Comparison of ENCODE assay signal across 1 cellular context in the genomic region with DNA sequence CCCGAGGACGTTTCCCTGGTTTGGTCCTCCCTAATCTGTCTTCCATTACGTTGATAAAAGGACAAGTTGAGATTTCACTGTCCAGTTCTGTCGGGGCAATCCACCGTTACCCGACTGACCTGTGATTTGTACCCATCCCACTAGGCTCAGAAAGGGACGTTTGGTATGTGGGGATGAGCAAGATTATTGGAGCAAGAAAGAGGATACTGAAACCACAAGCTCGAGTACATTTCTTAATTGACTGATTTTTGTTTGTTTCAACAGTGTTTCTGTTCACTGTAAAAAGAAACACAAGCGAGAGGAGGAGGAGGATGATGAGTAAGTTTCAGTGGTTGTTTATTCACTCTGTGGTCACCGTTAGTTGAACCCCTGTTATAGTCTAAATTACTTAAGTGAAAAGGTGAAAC.
TF ChIP-seq lines count a peak whose summit lies in the region.

No MANE protein-coding gene starts in this region.

TF ChIP-seq in K562, 482 proteins besides CTCF, POLR2A, EP300 and RAD21:
- TF ChIP-seq, protein P1, sequence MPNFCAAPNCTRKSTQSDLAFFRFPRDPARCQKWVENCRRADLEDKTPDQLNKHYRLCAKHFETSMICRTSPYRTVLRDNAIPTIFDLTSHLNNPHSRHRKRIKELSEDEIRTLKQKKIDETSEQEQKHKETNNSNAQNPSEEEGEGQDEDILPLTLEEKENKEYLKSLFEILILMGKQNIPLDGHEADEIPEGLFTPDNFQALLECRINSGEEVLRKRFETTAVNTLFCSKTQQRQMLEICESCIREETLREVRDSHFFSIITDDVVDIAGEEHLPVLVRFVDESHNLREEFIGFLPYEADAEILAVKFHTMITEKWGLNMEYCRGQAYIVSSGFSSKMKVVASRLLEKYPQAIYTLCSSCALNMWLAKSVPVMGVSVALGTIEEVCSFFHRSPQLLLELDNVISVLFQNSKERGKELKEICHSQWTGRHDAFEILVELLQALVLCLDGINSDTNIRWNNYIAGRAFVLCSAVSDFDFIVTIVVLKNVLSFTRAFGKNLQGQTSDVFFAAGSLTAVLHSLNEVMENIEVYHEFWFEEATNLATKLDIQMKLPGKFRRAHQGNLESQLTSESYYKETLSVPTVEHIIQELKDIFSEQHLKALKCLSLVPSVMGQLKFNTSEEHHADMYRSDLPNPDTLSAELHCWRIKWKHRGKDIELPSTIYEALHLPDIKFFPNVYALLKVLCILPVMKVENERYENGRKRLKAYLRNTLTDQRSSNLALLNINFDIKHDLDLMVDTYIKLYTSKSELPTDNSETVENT (CRISPR knock-in tag; IDR thresholded peaks at IDR 0.05): no peak
- peak; percentile 5 for TF ChIP-seq KDM5B (IDR thresholded peaks at IDR 0.05; ENCODE audit: insufficient replicate concordance, low read depth, low read length)
- no peak for TF ChIP-seq ZNF77 (CRISPR knock-in tag; IDR thresholded peaks at IDR 0.05)
- no peak for TF ChIP-seq ZNF644 (tag; IDR thresholded peaks at IDR 0.05; ENCODE audit: low read depth)
- TF ChIP-seq HDAC6 (IDR thresholded peaks at IDR 0.05; ENCODE audit: low read depth, low read length): no peak
- no peak for TF ChIP-seq SP2 (IDR thresholded peaks at IDR 0.05; ENCODE audit: extremely low read depth, low read depth, low read length, poor library complexity, severe bottlenecking)
- TF ChIP-seq, protein P2, sequence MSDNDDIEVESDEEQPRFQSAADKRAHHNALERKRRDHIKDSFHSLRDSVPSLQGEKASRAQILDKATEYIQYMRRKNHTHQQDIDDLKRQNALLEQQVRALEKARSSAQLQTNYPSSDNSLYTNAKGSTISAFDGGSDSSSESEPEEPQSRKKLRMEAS (CRISPR knock-in tag; IDR thresholded peaks at IDR 0.05): no peak
- TF ChIP-seq ZC3H11A (IDR thresholded peaks at IDR 0.05; ENCODE audit: low read depth, low read length): no peak
- TF ChIP-seq, protein P3, sequence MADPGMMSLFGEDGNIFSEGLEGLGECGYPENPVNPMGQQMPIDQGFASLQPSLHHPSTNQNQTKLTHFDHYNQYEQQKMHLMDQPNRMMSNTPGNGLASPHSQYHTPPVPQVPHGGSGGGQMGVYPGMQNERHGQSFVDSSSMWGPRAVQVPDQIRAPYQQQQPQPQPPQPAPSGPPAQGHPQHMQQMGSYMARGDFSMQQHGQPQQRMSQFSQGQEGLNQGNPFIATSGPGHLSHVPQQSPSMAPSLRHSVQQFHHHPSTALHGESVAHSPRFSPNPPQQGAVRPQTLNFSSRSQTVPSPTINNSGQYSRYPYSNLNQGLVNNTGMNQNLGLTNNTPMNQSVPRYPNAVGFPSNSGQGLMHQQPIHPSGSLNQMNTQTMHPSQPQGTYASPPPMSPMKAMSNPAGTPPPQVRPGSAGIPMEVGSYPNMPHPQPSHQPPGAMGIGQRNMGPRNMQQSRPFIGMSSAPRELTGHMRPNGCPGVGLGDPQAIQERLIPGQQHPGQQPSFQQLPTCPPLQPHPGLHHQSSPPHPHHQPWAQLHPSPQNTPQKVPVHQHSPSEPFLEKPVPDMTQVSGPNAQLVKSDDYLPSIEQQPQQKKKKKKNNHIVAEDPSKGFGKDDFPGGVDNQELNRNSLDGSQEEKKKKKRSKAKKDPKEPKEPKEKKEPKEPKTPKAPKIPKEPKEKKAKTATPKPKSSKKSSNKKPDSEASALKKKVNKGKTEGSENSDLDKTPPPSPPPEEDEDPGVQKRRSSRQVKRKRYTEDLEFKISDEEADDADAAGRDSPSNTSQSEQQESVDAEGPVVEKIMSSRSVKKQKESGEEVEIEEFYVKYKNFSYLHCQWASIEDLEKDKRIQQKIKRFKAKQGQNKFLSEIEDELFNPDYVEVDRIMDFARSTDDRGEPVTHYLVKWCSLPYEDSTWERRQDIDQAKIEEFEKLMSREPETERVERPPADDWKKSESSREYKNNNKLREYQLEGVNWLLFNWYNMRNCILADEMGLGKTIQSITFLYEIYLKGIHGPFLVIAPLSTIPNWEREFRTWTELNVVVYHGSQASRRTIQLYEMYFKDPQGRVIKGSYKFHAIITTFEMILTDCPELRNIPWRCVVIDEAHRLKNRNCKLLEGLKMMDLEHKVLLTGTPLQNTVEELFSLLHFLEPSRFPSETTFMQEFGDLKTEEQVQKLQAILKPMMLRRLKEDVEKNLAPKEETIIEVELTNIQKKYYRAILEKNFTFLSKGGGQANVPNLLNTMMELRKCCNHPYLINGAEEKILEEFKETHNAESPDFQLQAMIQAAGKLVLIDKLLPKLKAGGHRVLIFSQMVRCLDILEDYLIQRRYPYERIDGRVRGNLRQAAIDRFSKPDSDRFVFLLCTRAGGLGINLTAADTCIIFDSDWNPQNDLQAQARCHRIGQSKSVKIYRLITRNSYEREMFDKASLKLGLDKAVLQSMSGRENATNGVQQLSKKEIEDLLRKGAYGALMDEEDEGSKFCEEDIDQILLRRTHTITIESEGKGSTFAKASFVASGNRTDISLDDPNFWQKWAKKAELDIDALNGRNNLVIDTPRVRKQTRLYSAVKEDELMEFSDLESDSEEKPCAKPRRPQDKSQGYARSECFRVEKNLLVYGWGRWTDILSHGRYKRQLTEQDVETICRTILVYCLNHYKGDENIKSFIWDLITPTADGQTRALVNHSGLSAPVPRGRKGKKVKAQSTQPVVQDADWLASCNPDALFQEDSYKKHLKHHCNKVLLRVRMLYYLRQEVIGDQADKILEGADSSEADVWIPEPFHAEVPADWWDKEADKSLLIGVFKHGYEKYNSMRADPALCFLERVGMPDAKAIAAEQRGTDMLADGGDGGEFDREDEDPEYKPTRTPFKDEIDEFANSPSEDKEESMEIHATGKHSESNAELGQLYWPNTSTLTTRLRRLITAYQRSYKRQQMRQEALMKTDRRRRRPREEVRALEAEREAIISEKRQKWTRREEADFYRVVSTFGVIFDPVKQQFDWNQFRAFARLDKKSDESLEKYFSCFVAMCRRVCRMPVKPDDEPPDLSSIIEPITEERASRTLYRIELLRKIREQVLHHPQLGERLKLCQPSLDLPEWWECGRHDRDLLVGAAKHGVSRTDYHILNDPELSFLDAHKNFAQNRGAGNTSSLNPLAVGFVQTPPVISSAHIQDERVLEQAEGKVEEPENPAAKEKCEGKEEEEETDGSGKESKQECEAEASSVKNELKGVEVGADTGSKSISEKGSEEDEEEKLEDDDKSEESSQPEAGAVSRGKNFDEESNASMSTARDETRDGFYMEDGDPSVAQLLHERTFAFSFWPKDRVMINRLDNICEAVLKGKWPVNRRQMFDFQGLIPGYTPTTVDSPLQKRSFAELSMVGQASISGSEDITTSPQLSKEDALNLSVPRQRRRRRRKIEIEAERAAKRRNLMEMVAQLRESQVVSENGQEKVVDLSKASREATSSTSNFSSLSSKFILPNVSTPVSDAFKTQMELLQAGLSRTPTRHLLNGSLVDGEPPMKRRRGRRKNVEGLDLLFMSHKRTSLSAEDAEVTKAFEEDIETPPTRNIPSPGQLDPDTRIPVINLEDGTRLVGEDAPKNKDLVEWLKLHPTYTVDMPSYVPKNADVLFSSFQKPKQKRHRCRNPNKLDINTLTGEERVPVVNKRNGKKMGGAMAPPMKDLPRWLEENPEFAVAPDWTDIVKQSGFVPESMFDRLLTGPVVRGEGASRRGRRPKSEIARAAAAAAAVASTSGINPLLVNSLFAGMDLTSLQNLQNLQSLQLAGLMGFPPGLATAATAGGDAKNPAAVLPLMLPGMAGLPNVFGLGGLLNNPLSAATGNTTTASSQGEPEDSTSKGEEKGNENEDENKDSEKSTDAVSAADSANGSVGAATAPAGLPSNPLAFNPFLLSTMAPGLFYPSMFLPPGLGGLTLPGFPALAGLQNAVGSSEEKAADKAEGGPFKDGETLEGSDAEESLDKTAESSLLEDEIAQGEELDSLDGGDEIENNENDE (IDR thresholded peaks at IDR 0.05; ENCODE audit: low read depth, low read length): no peak
- TF ChIP-seq NFIX (CRISPR knock-in tag; IDR thresholded peaks at IDR 0.05; ENCODE audit: low read depth): no peak
- TF ChIP-seq ESRRB (CRISPR knock-in tag; IDR thresholded peaks at IDR 0.05; ENCODE audit: borderline replicate concordance): no peak
- TF ChIP-seq MTA3 (IDR thresholded peaks at IDR 0.05; ENCODE audit: borderline replicate concordance): peak; percentile 2; the same call in 1 of the 2 replicates
- no peak for TF ChIP-seq ZNF780A (CRISPR knock-in tag; IDR thresholded peaks at IDR 0.05)
- TF ChIP-seq NR4A1 (CRISPR knock-in tag; IDR thresholded peaks at IDR 0.05): no peak
- no peak for TF ChIP-seq NR4A1 (tag; IDR thresholded peaks at IDR 0.05)
- TF ChIP-seq DPF2 (IDR thresholded peaks at IDR 0.05): no peak
- TF ChIP-seq ZFX (CRISPR knock-in tag; IDR thresholded peaks at IDR 0.05): no peak
- no peak for TF ChIP-seq KHSRP (IDR thresholded peaks at IDR 0.05)
